7 cellular contexts compared by ENCODE assay signal in the genomic region with DNA sequence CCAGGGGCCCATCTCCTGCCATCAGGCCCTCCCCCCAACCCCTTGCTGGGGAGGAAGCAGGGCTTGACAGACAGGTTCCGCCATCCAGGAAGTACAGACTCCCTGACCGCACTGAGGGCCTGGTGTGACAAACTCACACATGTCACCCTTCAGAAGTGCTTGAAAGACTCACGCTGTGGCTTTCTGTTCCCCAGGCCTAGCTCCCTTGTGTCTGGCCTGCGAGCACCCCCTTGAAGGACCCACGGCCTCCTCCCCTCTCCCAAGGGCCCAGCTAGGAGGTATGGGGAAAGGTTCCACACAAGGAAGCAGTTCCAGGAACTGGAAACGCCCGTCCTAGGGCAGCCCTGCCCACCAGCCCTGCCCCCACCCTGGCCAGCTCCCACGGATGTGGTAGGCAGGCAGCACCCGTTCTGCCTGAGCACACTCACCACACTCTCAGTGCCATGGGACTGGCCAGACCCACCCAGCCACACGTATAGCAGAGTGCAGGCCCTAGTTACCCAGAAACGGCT.
DNase-seq lines count a peak whose midpoint lies in the region; ATAC-seq and TF ChIP-seq lines count a peak whose summit lies in the region.

No MANE protein-coding gene starts in this region.

- H3K36me3 ChIP-seq in SU-DHL-6 (ENCODE audit: low read length), result no peaks in the 10 kb centered on the region

- H3K27me3 ChIP-seq in SU-DHL-6 (ENCODE audit: low read length), result no peaks in the 10 kb centered on the region

- peak overlapping the region; percentile 98 for H3K27ac ChIP-seq in SU-DHL-6 (ENCODE audit: low read depth, low read length)

- H3K27ac Mint-ChIP-seq in activated naive CD4-positive, alpha-beta T cell treated with anti-CD3 and anti-CD28 coated beads, Interleukin-2, amount 50 U/mL, for 24 hours, result peak overlapping the region; percentile 96
- peak overlapping the region; percentile 96 for H3K27ac Mint-ChIP-seq in memory B cell

- ATAC-seq in GM19023 (IDR thresholded peaks at IDR 0.05; ENCODE audit: unreplicated experiment) (peak; percentile 57), HG03066 (IDR thresholded peaks at IDR 0.05; ENCODE audit: low read depth, unreplicated experiment) (peak; percentile 63), memory B cell (ENCODE audit: low read depth) (peak; percentile 73)

- DNase-seq in memory B cell (ENCODE audit: low spot score in 2 of 2), result peak; percentile 72 to 81
- peak; percentile 54 to 55 for DNase-seq in stimulated activated CD8-positive, alpha-beta memory T cell treated with anti-CD3 and anti-CD28 coated beads, Interleukin-4, amount 100 ng/mL, for 1 hour (ENCODE audit: low read depth in 2 of 2, low spot score in 1 of 2)
- no peak for DNase-seq in GM03348 (ENCODE audit: low spot score)

- no peaks in the 10 kb centered on the region for H3K9me3 Mint-ChIP-seq in activated naive CD4-positive, alpha-beta T cell treated with anti-CD3 and anti-CD28 coated beads, Interleukin-2, amount 50 U/mL, for 24 hours
- H3K9me3 Mint-ChIP-seq in memory B cell, result no peaks in the 10 kb centered on the region

- peaks cover 47% of the 10 kb centered on the region for H3F3A ChIP-seq in SU-DHL-6 (ENCODE audit: insufficient read depth)

- H3K4me2 ChIP-seq in SU-DHL-6 (ENCODE audit: low read depth, low read length, poor library complexity, severe bottlenecking), result peak overlapping the region; percentile 67

- H3K4me3 ChIP-seq in SU-DHL-6 (ENCODE audit: insufficient read depth, low read length, poor library complexity, severe bottlenecking), result peak overlapping the region; percentile 16

- H3K36me3 Mint-ChIP-seq in activated naive CD4-positive, alpha-beta T cell treated with anti-CD3 and anti-CD28 coated beads, Interleukin-2, amount 50 U/mL, for 24 hours, result peaks cover 10% of the 10 kb centered on the region
- peaks cover 36% of the 10 kb centered on the region for H3K36me3 Mint-ChIP-seq in memory B cell

- H3K79me2 ChIP-seq in SU-DHL-6 (ENCODE audit: insufficient read depth, low read length), result peaks cover 32% of the 10 kb centered on the region

- peak overlapping the region; percentile 66 for H3K4me3 Mint-ChIP-seq in activated naive CD4-positive, alpha-beta T cell treated with anti-CD3 and anti-CD28 coated beads, Interleukin-2, amount 50 U/mL, for 24 hours
- peak overlapping the region; percentile 83 for H3K4me3 Mint-ChIP-seq in memory B cell

- H3K9me3 ChIP-seq in SU-DHL-6 (ENCODE audit: insufficient read depth, low read length), result no peaks in the 10 kb centered on the region

- H4K20me1 ChIP-seq in SU-DHL-6 (ENCODE audit: low read depth, low read length), result no peaks in the 10 kb centered on the region

- no peak for TF ChIP-seq CTCF in SU-DHL-6 (IDR thresholded peaks at IDR 0.05; ENCODE audit: insufficient read depth, low read length, poor library complexity, severe bottlenecking)

- no peaks in the 10 kb centered on the region for H3K27me3 Mint-ChIP-seq in activated naive CD4-positive, alpha-beta T cell treated with anti-CD3 and anti-CD28 coated beads, Interleukin-2, amount 50 U/mL, for 24 hours
- no peaks in the 10 kb centered on the region for H3K27me3 Mint-ChIP-seq in memory B cell

- H2AFZ ChIP-seq in SU-DHL-6 (ENCODE audit: low read depth, low read length, severe bottlenecking), result peak overlapping the region; percentile 4

- peaks cover 72% of the 10 kb centered on the region for H3K4me1 Mint-ChIP-seq in activated naive CD4-positive, alpha-beta T cell treated with anti-CD3 and anti-CD28 coated beads, Interleukin-2, amount 50 U/mL, for 24 hours
- H3K4me1 Mint-ChIP-seq in memory B cell, result peaks cover 71% of the 10 kb centered on the region

- H3K9ac ChIP-seq in SU-DHL-6 (ENCODE audit: low read length), result peak overlapping the region; percentile 45

- H3K9me2 ChIP-seq in SU-DHL-6 (replicated peaks; ENCODE audit: insufficient read depth, low read length), result no peaks in the 10 kb centered on the region
